1 cellular context compared by ENCODE assay signal in the genomic region with DNA sequence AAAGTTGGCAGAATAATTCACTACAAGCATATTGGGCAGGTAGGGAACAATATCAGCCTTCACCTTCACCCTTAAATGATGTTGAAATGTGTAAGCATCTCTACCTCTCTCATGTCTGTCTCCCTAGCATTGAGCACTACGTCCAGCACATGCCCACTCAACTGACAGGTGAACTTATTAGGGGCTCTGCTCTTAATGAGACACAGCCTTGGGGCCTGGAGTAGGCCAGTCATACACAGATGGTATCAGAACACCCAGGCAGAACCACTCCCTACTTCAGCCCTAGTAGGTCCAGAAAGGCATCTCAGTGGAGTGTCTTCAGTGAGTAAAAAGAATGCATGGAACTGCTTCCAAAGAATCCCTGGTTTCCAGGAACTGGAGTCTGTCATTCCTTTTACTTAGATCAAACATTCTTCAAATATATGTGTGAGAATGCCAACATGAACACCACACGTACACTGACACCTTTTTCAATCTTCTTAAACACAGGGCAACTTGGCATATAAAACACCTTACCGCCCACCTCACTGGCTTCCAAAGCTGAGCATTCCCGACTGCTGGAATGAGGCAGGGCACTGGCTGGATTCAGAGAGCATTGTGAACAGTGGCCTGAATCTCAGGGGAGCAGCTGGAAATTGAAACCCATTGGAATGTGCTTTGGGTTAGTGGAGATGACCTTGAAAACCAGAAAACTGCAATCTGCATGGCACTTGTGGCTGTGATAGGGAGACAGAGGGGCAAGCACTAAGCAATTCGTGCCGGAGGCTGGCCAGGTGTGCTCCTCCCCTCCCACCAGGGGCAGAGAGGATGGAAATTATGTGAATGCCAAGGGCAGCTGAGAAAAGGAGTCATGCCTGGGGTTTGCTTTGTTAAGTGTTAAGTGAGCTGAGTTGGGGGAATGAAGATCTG.
TF ChIP-seq lines count a peak whose summit lies in the region.

No MANE protein-coding gene starts in this region.

TF ChIP-seq in H1, 55 proteins besides CTCF, POLR2A, EP300 and RAD21:
- TF ChIP-seq SUZ12 (IDR thresholded peaks at IDR 0.05; ENCODE audit: low read length): no peak
